In the genomic region with DNA sequence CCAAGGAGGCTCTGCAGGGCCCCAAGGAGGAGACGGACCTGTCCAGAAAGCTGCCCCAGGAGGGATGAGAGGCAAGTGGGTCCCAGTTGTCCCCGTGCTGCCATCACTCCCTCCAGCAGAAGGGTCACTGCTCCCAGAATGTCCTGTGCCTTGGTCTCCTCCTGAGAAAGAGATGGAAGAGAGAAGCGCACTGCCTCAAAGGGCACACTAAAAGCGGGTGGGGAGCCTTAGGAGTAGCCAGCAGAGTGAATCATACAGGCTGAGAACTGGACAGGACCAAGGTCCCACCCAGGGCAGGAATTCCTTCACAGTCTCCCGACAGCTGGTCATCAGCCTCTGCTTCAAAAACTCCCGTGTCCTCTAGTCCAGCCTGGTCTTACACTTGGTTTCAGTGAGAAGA, we compare ENCODE assay signal across 30 cellular contexts. TPM values are rescaled to one million over a fixed set of nuclear protein-coding genes. Genes with fewer than 3 reads are reported as not detected.
DNase-seq lines count a peak whose midpoint lies in the region; ATAC-seq, FAIRE-seq and TF ChIP-seq lines count a peak whose summit lies in the region.
"Had no signal": no experiment of that assay in that cellular context is flagged by ENCODE, and none has a peak within 500 bp of the region (broad histone marks: within the 10 kb centered on the region; RNA-seq: fewer than 3 reads in every experiment).

No MANE protein-coding gene starts in this region.

- ATAC-seq in Right ventricle myocardium superior (ENCODE audit: poor library complexity) (peak; percentile 28), HG03097 (IDR thresholded peaks at IDR 0.05; ENCODE audit: low FRiP score, unreplicated experiment) (no peak)
- ATAC-seq: effector memory CD8-positive, alpha-beta T cell; T-cell had no signal

- no peak for FAIRE-seq in kidney (lab: Jason Lieb, UNC)
- FAIRE-seq: GM12891 had no signal

- no peak overlapping the region for H3K9ac ChIP-seq in kidney (ENCODE audit: low read length in 2 of 2)

- H3K36me3 ChIP-seq in kidney (ENCODE audit: control insufficient read depth in 1 of 2, insufficient read depth in 2 of 2, low read length in 2 of 2), result peaks cover 0 to 11% of the 10 kb centered on the region in 2 donors

- no peak overlapping the region for H3K4me3 ChIP-seq in cardiac fibroblast (replicated peaks in 1 of 2; ENCODE audit: low read depth in 2 of 2, low read length in 2 of 2)
- no peak overlapping the region for H3K4me3 ChIP-seq in kidney (ENCODE audit: low read length in 2 of 2)
- H3K4me3 ChIP-seq: esophagus squamous epithelium, heart right ventricle, lung, stomach had no signal

- TF ChIP-seq CTCF in cardiac fibroblast (IDR thresholded peaks at IDR 0.05; ENCODE audit: low read depth, low read length), result no peak
- TF ChIP-seq CTCF in kidney (IDR thresholded peaks at IDR 0.05; ENCODE audit: borderline replicate concordance, extremely low read depth, insufficient read depth), result no peak

- intact Hi-C loops in Right ventricle myocardium superior (cut with DNase I) (loop anchor here (5.0 kb wide), 1 partner anchor 139 kb away; no protein-coding TSS in a partner anchor), cardiac septum (cut with DNase I) (loop anchor here (5.0 kb wide), 3 partner anchors 44 to 404 kb away; no protein-coding TSS in a partner anchor), kidney (cut with DNase I) (loop anchor here (10.0 kb wide), 1 partner anchor 171 kb away; no protein-coding TSS in a partner anchor)

- peaks cover 0 to 10% of the 10 kb centered on the region in 2 donors for H3K4me1 ChIP-seq in kidney (ENCODE audit: control insufficient read depth in 1 of 2, insufficient read depth in 1 of 2, low read depth in 1 of 2, low read length in 2 of 2)

- H3K9me3 ChIP-seq in kidney (ENCODE audit: control insufficient read depth in 1 of 2, low read length in 2 of 2), result no peaks in the 10 kb centered on the region
- H3K9me3 ChIP-seq: esophagus squamous epithelium, heart right ventricle, stomach had no signal

- DNase-seq in Right ventricle myocardium superior, result no peak
- DNase-seq in cardiac septum (ENCODE audit: low spot score), result no peak
- peak; percentile 38 to 68 for DNase-seq in cardiac fibroblast (ENCODE audit: low read depth in 2 of 2)
- peak; percentile 38 for DNase-seq in kidney
- no peak for DNase-seq in GOT3 (lab: John Stamatoyannopoulos, UW)
- DNase-seq in NCI-H2227 treated with DMSO at 0.1 percent for 48 hours (lab: John Stamatoyannopoulos, UW), result no peak
- DNase-seq in retina, result no peak
- DNase-seq: 8988T; activated CD4-positive, alpha-beta T cell treated with anti-CD3 and anti-CD28 coated beads, Interleukin-2, amount 50 U/mL, for 1 hour; activated CD8-positive, alpha-beta memory T cell treated with anti-CD3 and anti-CD28 coated beads, Interleukin-2, amount 50 U/mL, for 48 hours; activated gamma-delta T cell; amygdala; cerebellar nuclear complex; effector memory CD8-positive, alpha-beta T cell; esophagus squamous epithelium; GDM1; heart right ventricle; immature natural killer cell; naive B cell; NCI-H1694; SHP77 treated with DMSO at 0.1 percent for 48 hours; stomach; T-cell had no signal

- no peak overlapping the region for H3K27ac ChIP-seq in kidney (ENCODE audit: low read depth in 2 of 2, low read length in 2 of 2)
- H3K27ac ChIP-seq: C4-2B, esophagus squamous epithelium, heart right ventricle, stomach had no signal

RNA-seq across cellular contexts. Expression of a gene that starts 4.6 kb away (rescaled TPM):
- total RNA-seq in Right ventricle myocardium superior (0.11 TPM), cardiac septum (0.48 TPM), kidney (0.85 TPM)
- polyA plus RNA-seq in kidney (ENCODE audit: insufficient read depth, low read depth, low replicate concordance), result 5.7 TPM
- total RNA-seq: NCI-H460, osteocyte, stomach, T-cell had no signal
- polyA plus RNA-seq: immature natural killer cell had no signal

RNA-seq across cellular contexts. Expression of a gene that starts 6.4 kb away (rescaled TPM):
- total RNA-seq in Right ventricle myocardium superior (7.8 TPM), cardiac septum (7.0 TPM), kidney (16.8 TPM)
- polyA plus RNA-seq in kidney (ENCODE audit: insufficient read depth, low read depth, low replicate concordance), result 18.6 TPM
- polyA plus RNA-seq: IgD-negative memory B cell, immature natural killer cell had no signal

RNA-seq across cellular contexts. Expression of a gene that starts 11.9 kb away (rescaled TPM):
- total RNA-seq in Right ventricle myocardium superior (19.9 TPM), cardiac septum (23.2 TPM), kidney (82.0 TPM)
- polyA plus RNA-seq in kidney (ENCODE audit: insufficient read depth, low read depth, low replicate concordance), result 157 TPM

RNA-seq across cellular contexts. Expression of a gene that starts 12.0 kb away (rescaled TPM):
- total RNA-seq in Right ventricle myocardium superior, result 1.9 TPM
- total RNA-seq in cardiac septum, result 3.1 TPM
- total RNA-seq in kidney, result 10.4 TPM
- 6.4 TPM for polyA plus RNA-seq in kidney (ENCODE audit: insufficient read depth, low read depth, low replicate concordance)

RNA-seq across cellular contexts. Expression of a gene that starts 36.0 kb away (rescaled TPM):
- total RNA-seq in Right ventricle myocardium superior (36.3 TPM), cardiac septum (43.3 TPM), kidney (20.1 TPM)
- 14.0 TPM for polyA plus RNA-seq in kidney (ENCODE audit: insufficient read depth, low read depth, low replicate concordance)

Comparison
In these comparisons a context has a peak if more than half of its experiments do, and no peak if none do; other contexts are left out.
1. DNase-seq: peak in cardiac fibroblast (2 of 2) and kidney (single experiment); none in Right ventricle myocardium superior (single experiment), cardiac septum (single experiment), GOT3 (single experiment), NCI-H2227 treated with DMSO at 0.1 percent for 48 hours (single experiment) and retina (single experiment).